Comparison of ENCODE assay signal across 2 cellular contexts in the genomic region with DNA sequence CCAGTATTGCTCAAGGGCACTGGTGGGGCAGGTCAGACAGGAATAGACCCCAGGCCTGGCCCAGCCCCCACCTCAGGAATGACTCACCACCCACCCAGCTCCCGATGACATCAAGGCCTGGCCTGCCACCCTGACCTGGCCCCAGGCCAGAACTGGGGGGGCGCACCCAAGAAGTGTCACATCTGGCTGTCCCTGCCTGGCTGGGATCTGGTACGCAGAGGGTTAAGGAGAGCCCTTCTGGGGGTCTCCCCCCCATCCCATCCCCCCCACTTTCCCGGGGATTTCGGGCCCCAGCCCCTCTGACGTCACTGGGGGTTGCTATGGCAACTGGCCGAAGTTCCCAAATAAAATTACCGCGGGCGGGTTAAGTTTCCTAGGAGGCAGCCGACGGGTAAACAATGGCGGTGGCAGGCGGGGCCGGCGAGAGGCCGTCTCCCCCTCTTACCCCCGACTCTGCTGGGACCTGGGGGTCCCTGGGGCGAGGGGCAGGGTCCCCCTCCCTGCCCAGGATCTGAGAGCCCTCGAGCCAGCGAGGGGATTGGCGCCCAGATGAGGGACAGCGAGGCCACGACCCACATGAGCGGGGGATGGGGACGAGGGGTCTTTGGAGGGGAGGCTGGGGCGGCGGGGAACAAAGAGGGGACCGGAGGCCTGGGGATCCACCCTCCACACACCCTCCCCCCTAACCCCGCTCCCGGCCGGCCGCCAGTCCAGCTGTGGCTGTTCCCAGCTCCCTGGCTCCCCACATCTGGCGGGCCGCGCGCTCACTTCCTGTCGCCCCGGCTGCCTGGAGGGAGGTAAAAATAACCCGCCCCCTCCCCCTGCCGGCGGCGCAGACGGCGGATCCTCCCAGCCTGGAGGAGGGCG.
A peak's percentile ranks its signal among the peaks of the same experiment; 100 is the strongest.
TF ChIP-seq lines count a peak whose summit lies in the region.

No MANE protein-coding gene starts in this region.

TF ChIP-seq in GM23338, 12 proteins besides CTCF, POLR2A, EP300 and RAD21:
- TF ChIP-seq CREB1 (CRISPR knock-in tag; IDR thresholded peaks at IDR 0.05; ENCODE audit: low read depth) = peak; percentile 96
- TF ChIP-seq, protein P1, sequence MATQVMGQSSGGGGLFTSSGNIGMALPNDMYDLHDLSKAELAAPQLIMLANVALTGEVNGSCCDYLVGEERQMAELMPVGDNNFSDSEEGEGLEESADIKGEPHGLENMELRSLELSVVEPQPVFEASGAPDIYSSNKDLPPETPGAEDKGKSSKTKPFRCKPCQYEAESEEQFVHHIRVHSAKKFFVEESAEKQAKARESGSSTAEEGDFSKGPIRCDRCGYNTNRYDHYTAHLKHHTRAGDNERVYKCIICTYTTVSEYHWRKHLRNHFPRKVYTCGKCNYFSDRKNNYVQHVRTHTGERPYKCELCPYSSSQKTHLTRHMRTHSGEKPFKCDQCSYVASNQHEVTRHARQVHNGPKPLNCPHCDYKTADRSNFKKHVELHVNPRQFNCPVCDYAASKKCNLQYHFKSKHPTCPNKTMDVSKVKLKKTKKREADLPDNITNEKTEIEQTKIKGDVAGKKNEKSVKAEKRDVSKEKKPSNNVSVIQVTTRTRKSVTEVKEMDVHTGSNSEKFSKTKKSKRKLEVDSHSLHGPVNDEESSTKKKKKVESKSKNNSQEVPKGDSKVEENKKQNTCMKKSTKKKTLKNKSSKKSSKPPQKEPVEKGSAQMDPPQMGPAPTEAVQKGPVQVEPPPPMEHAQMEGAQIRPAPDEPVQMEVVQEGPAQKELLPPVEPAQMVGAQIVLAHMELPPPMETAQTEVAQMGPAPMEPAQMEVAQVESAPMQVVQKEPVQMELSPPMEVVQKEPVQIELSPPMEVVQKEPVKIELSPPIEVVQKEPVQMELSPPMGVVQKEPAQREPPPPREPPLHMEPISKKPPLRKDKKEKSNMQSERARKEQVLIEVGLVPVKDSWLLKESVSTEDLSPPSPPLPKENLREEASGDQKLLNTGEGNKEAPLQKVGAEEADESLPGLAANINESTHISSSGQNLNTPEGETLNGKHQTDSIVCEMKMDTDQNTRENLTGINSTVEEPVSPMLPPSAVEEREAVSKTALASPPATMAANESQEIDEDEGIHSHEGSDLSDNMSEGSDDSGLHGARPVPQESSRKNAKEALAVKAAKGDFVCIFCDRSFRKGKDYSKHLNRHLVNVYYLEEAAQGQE (IDR thresholded peaks at IDR 0.05; ENCODE audit: unreplicated experiment) = peak; percentile 6
- TF ChIP-seq POLR2AphosphoS5 (IDR thresholded peaks at IDR 0.05; ENCODE audit: low read depth) = peak; percentile 77
- no peak for TF ChIP-seq NANOG (IDR thresholded peaks at IDR 0.05; ENCODE audit: borderline replicate concordance)
- TF ChIP-seq, protein P2, sequence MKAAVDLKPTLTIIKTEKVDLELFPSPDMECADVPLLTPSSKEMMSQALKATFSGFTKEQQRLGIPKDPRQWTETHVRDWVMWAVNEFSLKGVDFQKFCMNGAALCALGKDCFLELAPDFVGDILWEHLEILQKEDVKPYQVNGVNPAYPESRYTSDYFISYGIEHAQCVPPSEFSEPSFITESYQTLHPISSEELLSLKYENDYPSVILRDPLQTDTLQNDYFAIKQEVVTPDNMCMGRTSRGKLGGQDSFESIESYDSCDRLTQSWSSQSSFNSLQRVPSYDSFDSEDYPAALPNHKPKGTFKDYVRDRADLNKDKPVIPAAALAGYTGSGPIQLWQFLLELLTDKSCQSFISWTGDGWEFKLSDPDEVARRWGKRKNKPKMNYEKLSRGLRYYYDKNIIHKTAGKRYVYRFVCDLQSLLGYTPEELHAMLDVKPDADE (IDR thresholded peaks at IDR 0.05) = peak; percentile 37; the same call in 1 of the 2 replicates

TF ChIP-seq in SK-N-SH, 30 proteins besides CTCF, POLR2A, EP300 and RAD21:
- TF ChIP-seq FOXM1 (IDR thresholded peaks at IDR 0.05; ENCODE audit: low read depth) = no peak
- no peak for TF ChIP-seq ELF1 (IDR thresholded peaks at IDR 0.05)
- peak; percentile 27 for TF ChIP-seq CHD2 (IDR thresholded peaks at IDR 0.05; ENCODE audit: low read length, partially characterized antibody)
- no peak for TF ChIP-seq NRF1 (IDR thresholded peaks at IDR 0.05; ENCODE audit: low read depth, low read length)
- TF ChIP-seq, protein P3, sequence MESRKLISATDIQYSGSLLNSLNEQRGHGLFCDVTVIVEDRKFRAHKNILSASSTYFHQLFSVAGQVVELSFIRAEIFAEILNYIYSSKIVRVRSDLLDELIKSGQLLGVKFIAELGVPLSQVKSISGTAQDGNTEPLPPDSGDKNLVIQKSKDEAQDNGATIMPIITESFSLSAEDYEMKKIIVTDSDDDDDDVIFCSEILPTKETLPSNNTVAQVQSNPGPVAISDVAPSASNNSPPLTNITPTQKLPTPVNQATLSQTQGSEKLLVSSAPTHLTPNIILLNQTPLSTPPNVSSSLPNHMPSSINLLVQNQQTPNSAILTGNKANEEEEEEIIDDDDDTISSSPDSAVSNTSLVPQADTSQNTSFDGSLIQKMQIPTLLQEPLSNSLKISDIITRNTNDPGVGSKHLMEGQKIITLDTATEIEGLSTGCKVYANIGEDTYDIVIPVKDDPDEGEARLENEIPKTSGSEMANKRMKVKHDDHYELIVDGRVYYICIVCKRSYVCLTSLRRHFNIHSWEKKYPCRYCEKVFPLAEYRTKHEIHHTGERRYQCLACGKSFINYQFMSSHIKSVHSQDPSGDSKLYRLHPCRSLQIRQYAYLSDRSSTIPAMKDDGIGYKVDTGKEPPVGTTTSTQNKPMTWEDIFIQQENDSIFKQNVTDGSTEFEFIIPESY (IDR thresholded peaks at IDR 0.05; ENCODE audit: borderline replicate concordance, low read depth) = 0 out of 2 replicates have a peak, but pooled peaks have one; percentile 20
- 0 out of 2 replicates have a peak, but pooled peaks have one; percentile 9 for TF ChIP-seq TEAD4 (IDR thresholded peaks at IDR 0.05; ENCODE audit: borderline replicate concordance, insufficient read depth)
- TF ChIP-seq, protein P4, sequence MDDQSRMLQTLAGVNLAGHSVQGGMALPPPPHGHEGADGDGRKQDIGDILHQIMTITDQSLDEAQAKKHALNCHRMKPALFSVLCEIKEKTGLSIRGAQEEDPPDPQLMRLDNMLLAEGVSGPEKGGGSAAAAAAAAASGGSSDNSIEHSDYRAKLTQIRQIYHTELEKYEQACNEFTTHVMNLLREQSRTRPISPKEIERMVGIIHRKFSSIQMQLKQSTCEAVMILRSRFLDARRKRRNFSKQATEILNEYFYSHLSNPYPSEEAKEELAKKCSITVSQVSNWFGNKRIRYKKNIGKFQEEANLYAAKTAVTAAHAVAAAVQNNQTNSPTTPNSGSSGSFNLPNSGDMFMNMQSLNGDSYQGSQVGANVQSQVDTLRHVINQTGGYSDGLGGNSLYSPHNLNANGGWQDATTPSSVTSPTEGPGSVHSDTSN (IDR thresholded peaks at IDR 0.05) = peak; percentile 37; the same call in 1 of the 2 replicates
- TF ChIP-seq, protein P1 (IDR thresholded peaks at IDR 0.05; ENCODE audit: low read depth, low read length) = peak; percentile 51; the same call in 1 of the 2 replicates
- TF ChIP-seq SIN3A (IDR thresholded peaks at IDR 0.05; ENCODE audit: borderline replicate concordance, low read depth, low read length) = no peak
- TF ChIP-seq SMC3 (IDR thresholded peaks at IDR 0.05; ENCODE audit: low read depth, low read length) = no peak
- TF ChIP-seq NFIC (IDR thresholded peaks at IDR 0.05; ENCODE audit: borderline replicate concordance) = peak; percentile 95
- TF ChIP-seq FOXJ3 (CRISPR knock-in tag; IDR thresholded peaks at IDR 0.05) = no peak
- TF ChIP-seq MEF2A (IDR thresholded peaks at IDR 0.05; ENCODE audit: borderline replicate concordance, low read depth) = peak; percentile 92
- TF ChIP-seq, protein P5, sequence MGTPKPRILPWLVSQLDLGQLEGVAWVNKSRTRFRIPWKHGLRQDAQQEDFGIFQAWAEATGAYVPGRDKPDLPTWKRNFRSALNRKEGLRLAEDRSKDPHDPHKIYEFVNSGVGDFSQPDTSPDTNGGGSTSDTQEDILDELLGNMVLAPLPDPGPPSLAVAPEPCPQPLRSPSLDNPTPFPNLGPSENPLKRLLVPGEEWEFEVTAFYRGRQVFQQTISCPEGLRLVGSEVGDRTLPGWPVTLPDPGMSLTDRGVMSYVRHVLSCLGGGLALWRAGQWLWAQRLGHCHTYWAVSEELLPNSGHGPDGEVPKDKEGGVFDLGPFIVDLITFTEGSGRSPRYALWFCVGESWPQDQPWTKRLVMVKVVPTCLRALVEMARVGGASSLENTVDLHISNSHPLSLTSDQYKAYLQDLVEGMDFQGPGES (IDR thresholded peaks at IDR 0.05; ENCODE audit: low read depth, low read length) = no peak
- no peak for TF ChIP-seq GATA2 (CRISPR knock-in tag; IDR thresholded peaks at IDR 0.05)
- peak; percentile 83 for TF ChIP-seq JUND (IDR thresholded peaks at IDR 0.05)
- TF ChIP-seq FOSL2 (IDR thresholded peaks at IDR 0.05; ENCODE audit: borderline replicate concordance, low read depth) = peak; percentile 86
- TF ChIP-seq, protein P6, sequence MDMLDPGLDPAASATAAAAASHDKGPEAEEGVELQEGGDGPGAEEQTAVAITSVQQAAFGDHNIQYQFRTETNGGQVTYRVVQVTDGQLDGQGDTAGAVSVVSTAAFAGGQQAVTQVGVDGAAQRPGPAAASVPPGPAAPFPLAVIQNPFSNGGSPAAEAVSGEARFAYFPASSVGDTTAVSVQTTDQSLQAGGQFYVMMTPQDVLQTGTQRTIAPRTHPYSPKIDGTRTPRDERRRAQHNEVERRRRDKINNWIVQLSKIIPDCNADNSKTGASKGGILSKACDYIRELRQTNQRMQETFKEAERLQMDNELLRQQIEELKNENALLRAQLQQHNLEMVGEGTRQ (IDR thresholded peaks at IDR 0.05; ENCODE audit: borderline replicate concordance, low read depth, low read length) = no peak
- TF ChIP-seq, protein P7, sequence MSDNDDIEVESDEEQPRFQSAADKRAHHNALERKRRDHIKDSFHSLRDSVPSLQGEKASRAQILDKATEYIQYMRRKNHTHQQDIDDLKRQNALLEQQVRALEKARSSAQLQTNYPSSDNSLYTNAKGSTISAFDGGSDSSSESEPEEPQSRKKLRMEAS (IDR thresholded peaks at IDR 0.05; ENCODE audit: low read depth) = peak; percentile 42; the same call in 1 of the 2 replicates
- peak; percentile 47; the same call in 1 of the 2 replicates for TF ChIP-seq RXRA (IDR thresholded peaks at IDR 0.05; ENCODE audit: borderline replicate concordance, low read depth)
- no peak for TF ChIP-seq RCOR1 (IDR thresholded peaks at IDR 0.05; ENCODE audit: low read length)
- TF ChIP-seq EZH2phosphoT487 (IDR thresholded peaks at IDR 0.05; ENCODE audit: borderline replicate concordance, low read depth) = no peak
- peak; percentile 49; the same call in 1 of the 2 replicates for TF ChIP-seq TAF1 (IDR thresholded peaks at IDR 0.05; ENCODE audit: borderline replicate concordance, low read depth, low read length)
- TF ChIP-seq MXI1 (IDR thresholded peaks at IDR 0.05; ENCODE audit: low read depth, low read length) = no peak
- peak; percentile 82 for TF ChIP-seq TCF12 (IDR thresholded peaks at IDR 0.05)
- peak; percentile 64; the same call in 1 of the 2 replicates for TF ChIP-seq RFX5 (IDR thresholded peaks at IDR 0.05; ENCODE audit: low read length)
- TF ChIP-seq YY1 (IDR thresholded peaks at IDR 0.05; ENCODE audit: low read depth) = peak; percentile 65
- TF ChIP-seq, protein P8, sequence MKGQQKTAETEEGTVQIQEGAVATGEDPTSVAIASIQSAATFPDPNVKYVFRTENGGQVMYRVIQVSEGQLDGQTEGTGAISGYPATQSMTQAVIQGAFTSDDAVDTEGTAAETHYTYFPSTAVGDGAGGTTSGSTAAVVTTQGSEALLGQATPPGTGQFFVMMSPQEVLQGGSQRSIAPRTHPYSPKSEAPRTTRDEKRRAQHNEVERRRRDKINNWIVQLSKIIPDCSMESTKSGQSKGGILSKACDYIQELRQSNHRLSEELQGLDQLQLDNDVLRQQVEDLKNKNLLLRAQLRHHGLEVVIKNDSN (IDR thresholded peaks at IDR 0.05; ENCODE audit: borderline replicate concordance, low read depth) = no peak
- TF ChIP-seq GABPA (IDR thresholded peaks at IDR 0.05; ENCODE audit: low read depth) = peak; percentile 48
- TF ChIP-seq POLR2AphosphoS5 (IDR thresholded peaks at IDR 0.05; ENCODE audit: low read depth, low read length) = peak; percentile 44; the same call in 1 of the 2 replicates
